In genomic region chr1:213733708-213734107, GRCh38 we compare ENCODE assay signal across 19 cellular contexts.
DNase-seq lines count a peak whose midpoint lies in the region; ATAC-seq, FAIRE-seq and TF ChIP-seq lines count a peak whose summit lies in the region.
"Had no signal": no experiment of that assay in that cellular context is flagged by ENCODE, and none has a peak within 500 bp of the region (broad histone marks: within the 10 kb centered on the region; RNA-seq: fewer than 3 reads in every experiment).

No MANE protein-coding gene starts in this region.

- TF ChIP-seq CTCF in liver (IDR thresholded peaks at IDR 0.05; ENCODE audit: low read depth, low read length, missing input control) (no peak), pancreas (IDR thresholded peaks at IDR 0.05) (no peak)

- H3K27ac ChIP-seq in liver (ENCODE audit: low read depth in 1 of 2, low read length in 2 of 2) (peak overlapping the region in 1 of 2 donors; percentile 46), pancreas (peak overlapping the region in 1 of 4 donors; percentile 48)

- H3K27me3 ChIP-seq in liver (ENCODE audit: control insufficient read depth in 4 of 4, insufficient read depth in 4 of 4, low read length in 3 of 4) (no peaks in the 10 kb centered on the region), pancreas (no peaks in the 10 kb centered on the region)

- H3K4me3 ChIP-seq in liver (ENCODE audit: low read depth in 1 of 3, low read length in 3 of 3): no peak overlapping the region
- no peak overlapping the region for H3K4me3 ChIP-seq in pancreas
- H3K4me3 ChIP-seq: HAP-1 had no signal

- H3K9ac ChIP-seq in liver (ENCODE audit: low read depth in 1 of 2, low read length in 2 of 2): no peak overlapping the region

- no peaks in the 10 kb centered on the region for H3K9me3 ChIP-seq in liver (ENCODE audit: control insufficient read depth in 4 of 4, low read length in 3 of 4)
- H3K9me3 ChIP-seq in pancreas: no peaks in the 10 kb centered on the region
- H3K9me3 ChIP-seq: HAP-1 had no signal

- H3K36me3 ChIP-seq in liver (ENCODE audit: control insufficient read depth in 4 of 4, insufficient read depth in 3 of 4, low read depth in 1 of 4, low read length in 3 of 4) (no peaks in the 10 kb centered on the region), pancreas (no peaks in the 10 kb centered on the region)
- H3K36me3 ChIP-seq: HAP-1 had no signal

- in situ Hi-C loops in KBM-7 (cut with MboI; ENCODE audit: low pct_unique_long_range_greater_than_20kb, low sequenced_read_pairs): no loop called here

- 45% methylated on average over 1 of the region's 1 CpG for WGBS in liver
- 37 to 42% methylated on average over 1 of the region's 1 CpG for WGBS in pancreas, 2 donors

- peak; percentile 56 to 57 for TF ChIP-seq RAD21 in liver (IDR thresholded peaks at IDR 0.05)

- FAIRE-seq in pancreas (lab: Jason Lieb, UNC): no peak
- FAIRE-seq: GM12891, GM18507, H54 had no signal

- intact Hi-C loops in pancreas (cut with DNase I): no loop called here

- DNase-seq in left lobe of liver (ENCODE audit: low spot score): no peak
- no peak for DNase-seq in pancreas
- no peak for DNase-seq in KBM-7
- no peak for DNase-seq in occipital lobe (lab: John Stamatoyannopoulos, UW)
- DNase-seq in SW 1271 (lab: John Stamatoyannopoulos, UW): no peak
- DNase-seq: C1 segment of cervical spinal cord; Calu3; CD4-positive, alpha-beta memory T cell; COR-L47; DMS53; DMS79 treated with DMSO at 0.1 percent for 48 hours; GF-D8; GOT3; HFFc6 had no signal

- H3K4me1 ChIP-seq in liver (ENCODE audit: control insufficient read depth in 4 of 4, insufficient read depth in 4 of 4, low read length in 3 of 4) (peaks cover 4 to 35% (median 26%) of the 10 kb centered on the region in 4 donors), pancreas (peaks cover 6 to 14% (median 10%) of the 10 kb centered on the region in 3 donors)
- H3K4me1 ChIP-seq: HAP-1 had no signal

- ATAC-seq in left lobe of liver (peak; percentile 53), pancreas (peak; percentile 63 to 91 (median 73))

TF ChIP-seq in liver, 16 proteins besides CTCF, POLR2A, EP300 and RAD21:
- TF ChIP-seq REST (IDR thresholded peaks at IDR 0.05) (peak; percentile 55), MAX (IDR thresholded peaks at IDR 0.05) (peak; percentile 61), HNF4G (IDR thresholded peaks at IDR 0.05) (no peak), NR2F2 (IDR thresholded peaks at IDR 0.05) (no peak), JUND (IDR thresholded peaks at IDR 0.05) (peak in 1 of 2 donors; percentile 67), SP1 (IDR thresholded peaks at IDR 0.05) (peak; percentile 55), FOXA2 (IDR thresholded peaks at IDR 0.05) (peak; percentile 45), TAF1 (conservative IDR thresholded peaks at IDR 0.05) (no peak), FOXA1 (IDR thresholded peaks at IDR 0.05) (peak; percentile 36), YY1 (IDR thresholded peaks at IDR 0.05) (peak; percentile 84), RXRA (IDR thresholded peaks at IDR 0.05) (peak; percentile 68 to 82), EGR1 (IDR thresholded peaks at IDR 0.05; ENCODE audit: low read depth in 2 of 2) (peak in 1 of 2 donors; percentile 12), ZBTB33 (IDR thresholded peaks at IDR 0.05) (peak; percentile 39), ATF3 (IDR thresholded peaks at IDR 0.05) (no peak), GABPA (IDR thresholded peaks at IDR 0.05 in 1 of 2, conservative IDR thresholded peaks at IDR 0.05 in 1 of 2) (no peak), HNF4A (conservative IDR thresholded peaks at IDR 0.05) (peak; percentile 70 to 77)
